Comparison of ENCODE assay signal across 8 cellular contexts in genomic region chr1:174022080-174022975, GRCh38. TPM values are rescaled to one million over a fixed set of nuclear protein-coding genes. Genes with fewer than 3 reads are reported as not detected.
DNase-seq lines count a peak whose midpoint lies in the region; ATAC-seq lines count a peak whose summit lies in the region.

TSS of gene RC3H1 (minus strand) at chr1:174022357. CDS start at chr1:173992985, 29,372 bp downstream.

- 1% methylated on average over 78 of the region's 78 CpGs for WGBS in ectodermal cell, 2 experiments

- CTCF ChIA-PET in CD4-positive, alpha-beta memory T cell (lab: Charles Lee; ENCODE audit: partially characterized antibody): interaction anchor here (1.3 to 1.9 kb wide), 3 partner anchors 130 to 1277 kb away, joined by 3 to 6 read pairs (median 5); no protein-coding TSS in a partner anchor

- ATAC-seq in GM19452 (IDR thresholded peaks at IDR 0.05; ENCODE audit: unreplicated experiment): peak; percentile 84
- peak; percentile 47 for ATAC-seq in HG03575 (IDR thresholded peaks at IDR 0.05; ENCODE audit: extremely low read depth, insufficient number of reproducible peaks, low FRiP score, unreplicated experiment)

- H3K27ac Mint-ChIP-seq in CD4-positive, alpha-beta memory T cell: peak within 1 kb of the TSS; percentile 98 to 99 (median 99)

- POLR2A ChIA-PET in CD4-positive, alpha-beta memory T cell (lab: Charles Lee; ENCODE audit: partially characterized antibody): interaction anchor here (0.7 to 3.3 kb wide), 26 partner anchors 9 to 1490 kb away, joined by 3 to 41 read pairs (median 4); partner anchors contain the start of genes CACYBP, CENPL, DARS2 and GAS5

- peak within 1 kb of the TSS; percentile 80 for H3K27ac ChIP-seq in CD4-positive, alpha-beta memory T cell (ENCODE audit: low read depth, low read length)
- H3K27ac ChIP-seq in ectodermal cell (ENCODE audit: insufficient read depth, low read depth, low read length, poor library complexity, severe bottlenecking): peak within 1 kb of the TSS; percentile 98

- H3K9me3 ChIP-seq in CD4-positive, alpha-beta memory T cell (ENCODE audit: control insufficient read depth in 1 of 2, low read length in 2 of 2): no peaks in the 10 kb centered on the region
- no peaks in the 10 kb centered on the region for H3K9me3 ChIP-seq in ectodermal cell (ENCODE audit: control insufficient read depth, low read length)

- peaks cover 30 to 60% (median 39%) of the 10 kb centered on the region in 4 donors for H3K4me1 Mint-ChIP-seq in CD4-positive, alpha-beta memory T cell

- H3K4me3 Mint-ChIP-seq in CD4-positive, alpha-beta memory T cell: peak within 1 kb of the TSS; percentile 98 to 100 (median 98)

- peaks cover 41% of the 10 kb centered on the region for H3K4me1 ChIP-seq in CD4-positive, alpha-beta memory T cell (ENCODE audit: insufficient read depth, low read length)
- H3K4me1 ChIP-seq in ectodermal cell (ENCODE audit: control insufficient read depth, insufficient read depth, low read length): peaks cover 16% of the 10 kb centered on the region

- intact Hi-C loops in CD4-positive, alpha-beta memory T cell (cut with micrococcal nuclease): loop anchor here (1.0 to 5.0 kb wide), 6 partner anchors 45 to 1490 kb away; partner anchors contain the start of genes PRDX6, RABGAP1L, SUCO and ZBTB37

- peak within 1 kb of the TSS; percentile 65 to 100 for H3K4me3 ChIP-seq in CD4-positive, alpha-beta memory T cell (ENCODE audit: low read length in 2 of 2)
- H3K4me3 ChIP-seq in ectodermal cell (ENCODE audit: insufficient read depth, low read depth, low read length): peak within 1 kb of the TSS; percentile 95

- H3K27me3 Mint-ChIP-seq in CD4-positive, alpha-beta memory T cell: no peaks in the 10 kb centered on the region

- peaks cover 0 to 2% (median 0%) of the 10 kb centered on the region in 8 donors for H3K9me3 Mint-ChIP-seq in CD4-positive, alpha-beta memory T cell

- no peaks in the 10 kb centered on the region for H3K27me3 ChIP-seq in CD4-positive, alpha-beta memory T cell (ENCODE audit: insufficient read depth, low read length)
- H3K27me3 ChIP-seq in ectodermal cell (ENCODE audit: control insufficient read depth, insufficient read depth, low read length, poor library complexity, severe bottlenecking): no peaks in the 10 kb centered on the region

- peaks cover 3 to 18% of the 10 kb centered on the region in 2 donors for H3K36me3 Mint-ChIP-seq in CD4-positive, alpha-beta memory T cell

- H3K36me3 ChIP-seq in CD4-positive, alpha-beta memory T cell (ENCODE audit: insufficient read depth, low read length): no peaks in the 10 kb centered on the region
- no peaks in the 10 kb centered on the region for H3K36me3 ChIP-seq in ectodermal cell (ENCODE audit: control insufficient read depth, insufficient read depth, low read length)

- peak; percentile 84 to 91 (median 85) for DNase-seq in CD4-positive, alpha-beta memory T cell
- peak; percentile 27 for DNase-seq in NK-92 (lab: John Stamatoyannopoulos, UW; ENCODE audit: unreplicated experiment)
- peak; percentile 71 to 80 for DNase-seq in activated CD8-positive, alpha-beta memory T cell treated with anti-CD3 and anti-CD28 coated beads for 1 hour (ENCODE audit: extremely low read depth in 1 of 2, low read depth in 1 of 2)
- DNase-seq in lung microvascular endothelial cell (ENCODE audit: low read depth in 2 of 2): peak; percentile 89 to 91
- peak; percentile 73 to 88 (median 80) for DNase-seq in stimulated activated CD4-positive, alpha-beta T cell treated with anti-CD3 and anti-CD28 coated beads, TNF-alpha, amount 100 ng/mL, for 48 hours (ENCODE audit: low read depth in 3 of 3)

RNA-seq across cellular contexts. Expression of gene RC3H1, which starts in this region (rescaled TPM):
- 10 to 100 TPM; 49.2 TPM for total RNA-seq in CD4-positive, alpha-beta memory T cell
- 1 to 10 TPM; 2.0 to 4.8 TPM for polyA plus RNA-seq in CD4-positive, alpha-beta memory T cell
- 14.2 TPM for polyA plus RNA-seq in ectodermal cell (2013, experiment 1 of 4)
- 20.0 TPM for polyA plus RNA-seq in ectodermal cell (2013, experiment 2 of 4)
- 11.9 TPM for polyA plus RNA-seq in ectodermal cell (2013, experiment 3 of 4)
- 11.5 TPM for polyA plus RNA-seq in ectodermal cell (2013, experiment 4 of 4)
- 8.9 and 12.5 TPM in 2 replicates for total RNA-seq in lung microvascular endothelial cell

Comparison
In these comparisons a context has a peak if more than half of its experiments do, and no peak if none do; other contexts are left out.
1. Peak in every context shown above with its lines: DNase-seq, ATAC-seq, H3K4me3 ChIP-seq and H3K27ac ChIP-seq.
2. DNase-seq: peak in every context shown above with its lines; median percentile 90 in lung microvascular endothelial cell; 85 in CD4-positive, alpha-beta memory T cell; 80 in stimulated activated CD4-positive, alpha-beta T cell treated with anti-CD3 and anti-CD28 coated beads, TNF-alpha, amount 100 ng/mL, for 48 hours; 76 in activated CD8-positive, alpha-beta memory T cell treated with anti-CD3 and anti-CD28 coated beads for 1 hour; 27 in NK-92.